In the genomic region with DNA sequence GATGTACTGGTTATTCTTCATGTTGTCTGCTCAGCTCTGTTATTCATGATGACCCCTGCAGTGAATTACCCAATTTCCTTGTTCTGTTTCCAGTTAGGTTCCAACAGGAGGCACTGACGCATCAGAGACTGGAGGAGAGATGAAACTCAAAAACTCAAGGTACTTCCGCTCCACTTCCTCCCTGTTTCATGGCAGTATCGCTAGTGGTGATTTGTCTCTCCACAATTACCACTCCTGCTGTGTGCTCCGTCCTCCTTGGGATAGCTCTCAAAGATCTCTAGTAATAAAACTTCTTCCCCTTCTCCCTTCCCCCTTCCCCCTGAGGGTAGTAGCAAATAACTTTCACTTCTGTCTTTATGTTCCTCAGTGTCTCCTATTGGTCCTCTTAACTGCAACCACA, we compare ENCODE assay signal across 1 cellular context.
TF ChIP-seq lines count a peak whose summit lies in the region.

No MANE protein-coding gene starts in this region.

TF ChIP-seq in GM23338, 12 proteins besides CTCF, POLR2A, EP300 and RAD21 (continued from another document):
- TF ChIP-seq, protein P1, sequence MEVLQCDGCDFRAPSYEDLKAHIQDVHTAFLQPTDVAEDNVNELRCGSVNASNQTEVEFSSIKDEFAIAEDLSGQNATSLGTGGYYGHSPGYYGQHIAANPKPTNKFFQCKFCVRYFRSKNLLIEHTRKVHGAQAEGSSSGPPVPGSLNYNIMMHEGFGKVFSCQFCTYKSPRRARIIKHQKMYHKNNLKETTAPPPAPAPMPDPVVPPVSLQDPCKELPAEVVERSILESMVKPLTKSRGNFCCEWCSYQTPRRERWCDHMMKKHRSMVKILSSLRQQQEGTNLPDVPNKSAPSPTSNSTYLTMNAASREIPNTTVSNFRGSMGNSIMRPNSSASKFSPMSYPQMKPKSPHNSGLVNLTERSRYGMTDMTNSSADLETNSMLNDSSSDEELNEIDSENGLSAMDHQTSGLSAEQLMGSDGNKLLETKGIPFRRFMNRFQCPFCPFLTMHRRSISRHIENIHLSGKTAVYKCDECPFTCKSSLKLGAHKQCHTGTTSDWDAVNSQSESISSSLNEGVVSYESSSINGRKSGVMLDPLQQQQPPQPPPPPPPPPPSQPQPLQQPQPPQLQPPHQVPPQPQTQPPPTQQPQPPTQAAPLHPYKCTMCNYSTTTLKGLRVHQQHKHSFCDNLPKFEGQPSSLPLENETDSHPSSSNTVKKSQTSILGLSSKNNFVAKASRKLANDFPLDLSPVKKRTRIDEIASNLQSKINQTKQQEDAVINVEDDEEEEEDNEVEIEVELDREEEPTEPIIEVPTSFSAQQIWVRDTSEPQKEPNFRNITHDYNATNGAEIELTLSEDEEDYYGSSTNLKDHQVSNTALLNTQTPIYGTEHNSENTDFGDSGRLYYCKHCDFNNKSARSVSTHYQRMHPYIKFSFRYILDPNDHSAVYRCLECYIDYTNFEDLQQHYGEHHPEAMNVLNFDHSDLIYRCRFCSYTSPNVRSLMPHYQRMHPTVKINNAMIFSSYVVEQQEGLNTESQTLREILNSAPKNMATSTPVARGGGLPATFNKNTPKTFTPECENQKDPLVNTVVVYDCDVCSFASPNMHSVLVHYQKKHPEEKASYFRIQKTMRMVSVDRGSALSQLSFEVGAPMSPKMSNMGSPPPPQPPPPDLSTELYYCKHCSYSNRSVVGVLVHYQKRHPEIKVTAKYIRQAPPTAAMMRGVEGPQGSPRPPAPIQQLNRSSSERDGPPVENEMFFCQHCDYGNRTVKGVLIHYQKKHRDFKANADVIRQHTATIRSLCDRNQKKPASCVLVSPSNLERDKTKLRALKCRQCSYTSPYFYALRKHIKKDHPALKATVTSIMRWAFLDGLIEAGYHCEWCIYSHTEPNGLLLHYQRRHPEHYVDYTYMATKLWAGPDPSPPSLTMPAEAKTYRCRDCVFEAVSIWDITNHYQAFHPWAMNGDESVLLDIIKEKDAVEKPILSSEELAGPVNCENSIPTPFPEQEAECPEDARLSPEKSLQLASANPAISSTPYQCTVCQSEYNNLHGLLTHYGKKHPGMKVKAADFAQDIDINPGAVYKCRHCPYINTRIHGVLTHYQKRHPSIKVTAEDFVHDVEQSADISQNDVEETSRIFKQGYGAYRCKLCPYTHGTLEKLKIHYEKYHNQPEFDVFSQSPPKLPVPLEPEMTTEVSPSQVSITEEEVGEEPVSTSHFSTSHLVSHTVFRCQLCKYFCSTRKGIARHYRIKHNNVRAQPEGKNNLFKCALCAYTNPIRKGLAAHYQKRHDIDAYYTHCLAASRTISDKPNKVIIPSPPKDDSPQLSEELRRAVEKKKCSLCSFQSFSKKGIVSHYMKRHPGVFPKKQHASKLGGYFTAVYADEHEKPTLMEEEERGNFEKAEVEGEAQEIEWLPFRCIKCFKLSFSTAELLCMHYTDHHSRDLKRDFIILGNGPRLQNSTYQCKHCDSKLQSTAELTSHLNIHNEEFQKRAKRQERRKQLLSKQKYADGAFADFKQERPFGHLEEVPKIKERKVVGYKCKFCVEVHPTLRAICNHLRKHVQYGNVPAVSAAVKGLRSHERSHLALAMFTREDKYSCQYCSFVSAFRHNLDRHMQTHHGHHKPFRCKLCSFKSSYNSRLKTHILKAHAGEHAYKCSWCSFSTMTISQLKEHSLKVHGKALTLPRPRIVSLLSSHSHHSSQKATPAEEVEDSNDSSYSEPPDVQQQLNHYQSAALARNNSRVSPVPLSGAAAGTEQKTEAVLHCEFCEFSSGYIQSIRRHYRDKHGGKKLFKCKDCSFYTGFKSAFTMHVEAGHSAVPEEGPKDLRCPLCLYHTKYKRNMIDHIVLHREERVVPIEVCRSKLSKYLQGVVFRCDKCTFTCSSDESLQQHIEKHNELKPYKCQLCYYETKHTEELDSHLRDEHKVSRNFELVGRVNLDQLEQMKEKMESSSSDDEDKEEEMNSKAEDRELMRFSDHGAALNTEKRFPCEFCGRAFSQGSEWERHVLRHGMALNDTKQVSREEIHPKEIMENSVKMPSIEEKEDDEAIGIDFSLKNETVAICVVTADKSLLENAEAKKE (CRISPR knock-in tag; IDR thresholded peaks at IDR 0.05), result no peak
- TF ChIP-seq, protein P2, sequence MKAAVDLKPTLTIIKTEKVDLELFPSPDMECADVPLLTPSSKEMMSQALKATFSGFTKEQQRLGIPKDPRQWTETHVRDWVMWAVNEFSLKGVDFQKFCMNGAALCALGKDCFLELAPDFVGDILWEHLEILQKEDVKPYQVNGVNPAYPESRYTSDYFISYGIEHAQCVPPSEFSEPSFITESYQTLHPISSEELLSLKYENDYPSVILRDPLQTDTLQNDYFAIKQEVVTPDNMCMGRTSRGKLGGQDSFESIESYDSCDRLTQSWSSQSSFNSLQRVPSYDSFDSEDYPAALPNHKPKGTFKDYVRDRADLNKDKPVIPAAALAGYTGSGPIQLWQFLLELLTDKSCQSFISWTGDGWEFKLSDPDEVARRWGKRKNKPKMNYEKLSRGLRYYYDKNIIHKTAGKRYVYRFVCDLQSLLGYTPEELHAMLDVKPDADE (IDR thresholded peaks at IDR 0.05), result no peak
- no peak for TF ChIP-seq NANOG (IDR thresholded peaks at IDR 0.05; ENCODE audit: borderline replicate concordance)
